Comparison of ENCODE assay signal across 21 cellular contexts in the genomic region with DNA sequence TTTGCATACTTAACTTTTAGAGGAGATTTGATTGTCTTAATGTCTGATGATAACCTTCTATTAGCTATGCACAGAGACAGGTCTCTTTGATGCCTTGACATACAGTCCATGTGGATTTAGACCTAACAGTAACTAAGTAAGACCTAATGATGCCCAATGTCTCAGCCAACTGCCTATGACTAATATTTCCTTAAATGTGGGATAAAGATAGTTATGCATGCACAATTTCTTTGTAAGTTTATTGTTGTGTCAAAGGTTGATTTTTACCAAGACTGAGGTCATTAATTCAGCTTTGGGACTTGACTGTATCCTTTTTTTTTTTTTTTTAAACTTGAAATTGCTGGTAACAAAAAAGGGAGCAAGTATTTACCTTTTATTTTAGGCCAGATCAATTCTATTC.
A peak's percentile ranks its signal among the peaks of the same experiment; 100 is the strongest.
DNase-seq lines count a peak whose midpoint lies in the region; ATAC-seq, FAIRE-seq and TF ChIP-seq lines count a peak whose summit lies in the region.
"Had no signal": no experiment of that assay in that cellular context is flagged by ENCODE, and none has a peak within 500 bp of the region (broad histone marks: within the 10 kb centered on the region; RNA-seq: fewer than 3 reads in every experiment).

No MANE protein-coding gene starts in this region.

- H3K4me3 ChIP-seq in astrocyte (ENCODE audit: insufficient read depth, low read depth, low read length) = no peak overlapping the region
- no peak overlapping the region for H3K4me3 ChIP-seq in endothelial cell of umbilical vein (replicated peaks in 1 of 3; ENCODE audit: insufficient read depth in 1 of 3, low read depth in 1 of 3, low read length in 3 of 3)
- H3K4me3 ChIP-seq: A549, GM12878, HAP-1 had no signal

- TF ChIP-seq CTCF in astrocyte (IDR thresholded peaks at IDR 0.05; ENCODE audit: insufficient read depth, low read depth, low read length) (no peak), endothelial cell of umbilical vein (IDR thresholded peaks at IDR 0.05; ENCODE audit: extremely low read depth in 1 of 2, insufficient read depth in 1 of 2, low read depth in 1 of 2, low read length in 2 of 2) (no peak)

- no peaks in the 10 kb centered on the region for H3K4me1 Mint-ChIP-seq in astrocyte (ENCODE audit: low read depth, unreplicated experiment)

- H3K9me1 ChIP-seq in endothelial cell of umbilical vein (replicated peaks; ENCODE audit: control insufficient read depth, extremely low read depth, insufficient read depth, low read length) = no peaks in the 10 kb centered on the region

- H3K79me2 ChIP-seq in astrocyte (ENCODE audit: insufficient read depth, low read length) (no peaks in the 10 kb centered on the region), endothelial cell of umbilical vein (ENCODE audit: control insufficient read depth, insufficient read depth, low read length) (no peaks in the 10 kb centered on the region)

- no peak for TF ChIP-seq POLR2A in endothelial cell of umbilical vein (IDR thresholded peaks at IDR 0.05; ENCODE audit: low read depth, low read length)

- no peak overlapping the region for H3K27ac Mint-ChIP-seq in astrocyte (ENCODE audit: unreplicated experiment)
- H3K27ac Mint-ChIP-seq: CD8-positive, alpha-beta T cell had no signal

- BruUV-seq in endothelial cell of umbilical vein (replicated peaks; lab: Mats Ljungman, UMichigan) = no TSS peak

- H3K9me3 ChIP-seq in astrocyte (ENCODE audit: insufficient read depth, low read depth, low read length) (no peaks in the 10 kb centered on the region), endothelial cell of umbilical vein (replicated peaks; ENCODE audit: control insufficient read depth, insufficient read depth, low read length) (peaks cover 3% of the 10 kb centered on the region)
- H3K9me3 ChIP-seq: HAP-1 had no signal

- H3K9ac ChIP-seq in astrocyte (ENCODE audit: low read length) (no peak overlapping the region), endothelial cell of umbilical vein (replicated peaks; ENCODE audit: extremely low read depth, insufficient read depth, low read length) (no peak overlapping the region)

- H3K36me3 ChIP-seq in astrocyte (ENCODE audit: insufficient read depth, low read length) = no peaks in the 10 kb centered on the region
- H3K36me3 ChIP-seq in endothelial cell of umbilical vein (ENCODE audit: control insufficient read depth in 2 of 2, extremely low read depth in 1 of 2, insufficient read depth in 2 of 2, low read length in 2 of 2) = no peaks in the 10 kb centered on the region
- H3K36me3 ChIP-seq: HAP-1 had no signal

- H3K27me3 ChIP-seq in astrocyte (ENCODE audit: insufficient read depth, low read length) = no peaks in the 10 kb centered on the region
- no peaks in the 10 kb centered on the region for H3K27me3 ChIP-seq in endothelial cell of umbilical vein (ENCODE audit: control insufficient read depth in 2 of 2, insufficient read depth in 2 of 2, low read length in 2 of 2)

- H3K4me3 Mint-ChIP-seq in astrocyte (ENCODE audit: unreplicated experiment) = no peak overlapping the region
- H3K4me3 Mint-ChIP-seq: CD8-positive, alpha-beta T cell had no signal

- intact Hi-C loops in endothelial cell of umbilical vein (cut with micrococcal nuclease) = no loop called here

- H3K4me2 ChIP-seq in astrocyte (ENCODE audit: low read length) = no peak overlapping the region
- H3K4me2 ChIP-seq in endothelial cell of umbilical vein (ENCODE audit: insufficient read depth, low read length) = no peak overlapping the region
- H3K4me2 ChIP-seq: A549 had no signal

- H3K4me1 ChIP-seq in astrocyte (ENCODE audit: insufficient read depth, low read length) = no peaks in the 10 kb centered on the region
- peaks cover 7% of the 10 kb centered on the region for H3K4me1 ChIP-seq in endothelial cell of umbilical vein (ENCODE audit: control insufficient read depth, extremely low read depth, insufficient read depth, low read length)
- H3K4me1 ChIP-seq: A549, HAP-1 had no signal

- FAIRE-seq in astrocyte (lab: Jason Lieb, UNC) = no peak
- no peak for FAIRE-seq in endothelial cell of umbilical vein (lab: Jason Lieb, UNC)
- FAIRE-seq: D721Med, GM12878, GM18507, H54 had no signal

- H3K36me3 Mint-ChIP-seq in astrocyte (ENCODE audit: low read depth, unreplicated experiment) = no peaks in the 10 kb centered on the region
- H3K36me3 Mint-ChIP-seq: CD8-positive, alpha-beta T cell had no signal

- H4K20me1 ChIP-seq in astrocyte (ENCODE audit: insufficient read depth, low read length) (no peaks in the 10 kb centered on the region), endothelial cell of umbilical vein (replicated peaks; ENCODE audit: control insufficient read depth, extremely low read depth, insufficient read depth, low read length) (no peaks in the 10 kb centered on the region)

- DNase-seq in astrocyte (ENCODE audit: low read depth) (peak; percentile 10), endothelial cell of umbilical vein (ENCODE audit: low read depth, low spot score) (peak; percentile 68), kidney glomerular epithelial cell (lab: John Stamatoyannopoulos, UW) (peak; percentile 22), COLO829 (ENCODE audit: low spot score) (no peak)
- DNase-seq: 8988T; C1 segment of cervical spinal cord; CD8-positive, alpha-beta T cell; DMS 273 treated with DMSO at 0.1 percent for 48 hours; DMS79; EL; GDM1; GOT3 had no signal

- CTCF ChIA-PET in endothelial cell of umbilical vein (lab: Charles Lee) = interaction anchor here (0.9 kb wide), 1 partner anchor 9 kb away, joined by 3 read pairs; no protein-coding TSS in a partner anchor

- POLR2A ChIA-PET in endothelial cell of umbilical vein (lab: Charles Lee) = no interaction called here

- H3K9me3 Mint-ChIP-seq in astrocyte (ENCODE audit: unreplicated experiment) = peaks cover 5% of the 10 kb centered on the region

- H3K27ac ChIP-seq in astrocyte (ENCODE audit: low read depth, low read length) (no peak overlapping the region), endothelial cell of umbilical vein (ENCODE audit: insufficient read depth, low read depth, low read length) (no peak overlapping the region)
- H3K27ac ChIP-seq: A549 had no signal

- dilution Hi-C loops in endothelial cell of umbilical vein (cut with MboI; ENCODE audit: extremely low pct_ligation_motif_present, low sequenced_read_pairs) = no loop called here

- H2AFZ ChIP-seq in astrocyte (ENCODE audit: low read depth, low read length) (no peak overlapping the region), endothelial cell of umbilical vein (ENCODE audit: low read depth, low read length) (no peak overlapping the region)

- ATAC-seq in GM18502 (IDR thresholded peaks at IDR 0.05; ENCODE audit: poor library complexity, unreplicated experiment) (no peak), HG02571 (IDR thresholded peaks at IDR 0.05; ENCODE audit: unreplicated experiment) (no peak), HG03139 (IDR thresholded peaks at IDR 0.05; ENCODE audit: unreplicated experiment) (no peak)
- ATAC-seq: A549; CD8-positive, alpha-beta T cell; GM12878 had no signal

- H3K27me3 Mint-ChIP-seq in astrocyte (ENCODE audit: low read depth, unreplicated experiment) = no peaks in the 10 kb centered on the region

TF ChIP-seq in endothelial cell of umbilical vein, 7 proteins besides CTCF, POLR2A, EP300 and RAD21:
- TF ChIP-seq JUN (IDR thresholded peaks at IDR 0.05; ENCODE audit: borderline replicate concordance, insufficient read depth, insufficient read length, low read depth) = peak; percentile 52
- no peak for TF ChIP-seq GATA2 (IDR thresholded peaks at IDR 0.05; ENCODE audit: insufficient read depth, insufficient read length, low read depth, low read length)
- no peak for TF ChIP-seq EZH2 (IDR thresholded peaks at IDR 0.05; ENCODE audit: borderline replicate concordance, low read depth, low read length, severe bottlenecking)
- no peak for TF ChIP-seq MYC (IDR thresholded peaks at IDR 0.05; ENCODE audit: low read depth, low read length)
- TF ChIP-seq FOS (IDR thresholded peaks at IDR 0.05; ENCODE audit: borderline replicate concordance, insufficient read depth, low read length) = peak; percentile 68
- TF ChIP-seq, protein P1, sequence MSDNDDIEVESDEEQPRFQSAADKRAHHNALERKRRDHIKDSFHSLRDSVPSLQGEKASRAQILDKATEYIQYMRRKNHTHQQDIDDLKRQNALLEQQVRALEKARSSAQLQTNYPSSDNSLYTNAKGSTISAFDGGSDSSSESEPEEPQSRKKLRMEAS (IDR thresholded peaks at IDR 0.05; ENCODE audit: insufficient read depth, insufficient read length) = no peak
- no peak for TF ChIP-seq POLR2AphosphoS5 (IDR thresholded peaks at IDR 0.05; ENCODE audit: insufficient read depth, low read depth, low read length)
